ENCODE assay signal across 8 cellular contexts in the genomic region with DNA sequence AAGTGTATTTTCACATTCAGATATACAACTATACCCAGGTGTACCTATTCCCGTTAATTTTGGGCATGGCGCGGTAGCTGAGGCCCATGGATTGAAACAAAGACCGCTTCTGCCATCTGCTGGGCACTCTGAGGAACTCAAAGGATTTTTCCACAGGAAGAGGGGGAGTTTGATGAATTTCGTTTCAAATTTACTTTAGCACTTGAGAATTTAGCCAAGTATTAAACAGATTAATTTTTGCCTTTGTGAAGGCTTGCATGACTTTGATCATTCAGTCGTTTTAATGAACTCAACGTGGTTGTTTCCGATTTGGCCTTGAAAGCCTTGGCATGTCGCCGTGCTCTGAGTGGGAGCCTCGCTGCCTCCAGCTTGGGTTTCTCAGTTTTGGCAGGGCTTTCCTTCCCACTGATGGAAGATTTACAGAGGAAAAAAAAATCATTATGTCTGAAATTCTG.
DNase-seq lines count a peak whose midpoint lies in the region; ATAC-seq and TF ChIP-seq lines count a peak whose summit lies in the region.

No MANE protein-coding gene starts in this region.

- H3K4me3 ChIP-seq in BE2C (ENCODE audit: low read depth, low read length) (peak overlapping the region; percentile 53), epithelial cell of esophagus (ENCODE audit: low read length) (peak overlapping the region; percentile 48), muscle layer of colon (ENCODE audit: low read depth in 1 of 2, low read length in 2 of 2) (peak overlapping the region in 1 of 2 donors; percentile 74)

- TF ChIP-seq CTCF in BE2C (IDR thresholded peaks at IDR 0.05; ENCODE audit: low read depth, low read length) (peak; percentile 83), epithelial cell of esophagus (IDR thresholded peaks at IDR 0.05; ENCODE audit: insufficient read depth, low read depth, low read length, missing control alignments) (peak; percentile 80)

- H3K36me3 ChIP-seq in BE2C (no peaks in the 10 kb centered on the region), muscle layer of colon (ENCODE audit: insufficient read depth, low read length) (no peaks in the 10 kb centered on the region)

- peaks cover 2% of the 10 kb centered on the region for H3K9me3 Mint-ChIP-seq in stimulated activated naive CD8-positive, alpha-beta T cell treated with anti-CD3 and anti-CD28 coated beads, Interleukin-15, Interleukin-2, amounts not matched to agents 100 ng/mL and 50 ng/mL, for 24 hours

- ATAC-seq in GM21619 (IDR thresholded peaks at IDR 0.05; ENCODE audit: unreplicated experiment) = peak; percentile 61
- no peak for ATAC-seq in GM19452 (IDR thresholded peaks at IDR 0.05; ENCODE audit: unreplicated experiment)

- H3K27me3 Mint-ChIP-seq in stimulated activated naive CD8-positive, alpha-beta T cell treated with anti-CD3 and anti-CD28 coated beads, Interleukin-15, Interleukin-2, amounts not matched to agents 100 ng/mL and 50 ng/mL, for 24 hours = peaks cover 4% of the 10 kb centered on the region

- H3K4me1 ChIP-seq in BE2C (no peaks in the 10 kb centered on the region), muscle layer of colon (ENCODE audit: insufficient read depth, low read length) (peaks cover 12% of the 10 kb centered on the region)

- H3K9me3 ChIP-seq in BE2C (no peaks in the 10 kb centered on the region), muscle layer of colon (ENCODE audit: low read length) (no peaks in the 10 kb centered on the region)

- peak overlapping the region; percentile 22 for H3K27ac ChIP-seq in muscle layer of colon (ENCODE audit: low read depth, low read length)

- peak overlapping the region; percentile 27 for H3K9ac ChIP-seq in muscle layer of colon (ENCODE audit: low read length)

- H3K4me1 Mint-ChIP-seq in stimulated activated naive CD8-positive, alpha-beta T cell treated with anti-CD3 and anti-CD28 coated beads, Interleukin-15, Interleukin-2, amounts not matched to agents 100 ng/mL and 50 ng/mL, for 24 hours (ENCODE audit: low read depth) = peaks cover 12% of the 10 kb centered on the region

- peak overlapping the region; percentile 31 for H3K27ac Mint-ChIP-seq in stimulated activated naive CD8-positive, alpha-beta T cell treated with anti-CD3 and anti-CD28 coated beads, Interleukin-15, Interleukin-2, amounts not matched to agents 100 ng/mL and 50 ng/mL, for 24 hours

- peak; percentile 54 for DNase-seq in BE2C
- DNase-seq in NCI-H2227 treated with DMSO at 0.1 percent for 48 hours (lab: John Stamatoyannopoulos, UW) = peak; percentile 55
- DNase-seq in activated CD8-positive, alpha-beta memory T cell treated with anti-CD3 and anti-CD28 coated beads for 24 hours = peak; percentile 67
- peak; percentile 60 for DNase-seq in epithelial cell of esophagus (ENCODE audit: low read depth)

- peaks cover 6% of the 10 kb centered on the region; the same call in 1 of the 2 replicates for H3K27me3 ChIP-seq in BE2C
- no peaks in the 10 kb centered on the region for H3K27me3 ChIP-seq in muscle layer of colon (ENCODE audit: control insufficient read depth in 1 of 2, insufficient read depth in 2 of 2, low read length in 2 of 2)

- H3K4me3 Mint-ChIP-seq in stimulated activated naive CD8-positive, alpha-beta T cell treated with anti-CD3 and anti-CD28 coated beads, Interleukin-15, Interleukin-2, amounts not matched to agents 100 ng/mL and 50 ng/mL, for 24 hours = peak overlapping the region; percentile 72

- peaks cover 6% of the 10 kb centered on the region for H3K36me3 Mint-ChIP-seq in stimulated activated naive CD8-positive, alpha-beta T cell treated with anti-CD3 and anti-CD28 coated beads, Interleukin-15, Interleukin-2, amounts not matched to agents 100 ng/mL and 50 ng/mL, for 24 hours (ENCODE audit: low read depth)
